In genomic region chr9:128160603-128160987, GRCh38 we compare ENCODE assay signal across 7 cellular contexts. TPM values are rescaled to one million over a fixed set of nuclear protein-coding genes. Genes with fewer than 3 reads are reported as not detected.
DNase-seq lines count a peak whose midpoint lies in the region; ATAC-seq lines count a peak whose summit lies in the region.

No MANE protein-coding gene starts in this region.

- peak; percentile 81 for DNase-seq in activated CD4-positive, alpha-beta T cell treated with anti-CD3 and anti-CD28 coated beads, Interleukin-2, amount 10 ng/mL, durations not matched to agents 24 days and 14 days
- peak; percentile 22 for DNase-seq in effector CD8-positive, alpha-beta T cell (lab: John Stamatoyannopoulos, UW)
- DNase-seq in stimulated activated naive CD8-positive, alpha-beta T cell treated with anti-CD3 and anti-CD28 coated beads, Interleukin-15, Interleukin-2, amounts not matched to agents 100 U/mL and 50 U/mL, for 24 hours = peak; percentile 74
- no peak for DNase-seq in NK-92 treated with Interleukin-12 subunit alpha and Interleukin-12 subunit beta, amount 100 ng/mL, for 24 hours (lab: John Stamatoyannopoulos, UW)

- no peaks in the 10 kb centered on the region for H3K27me3 Mint-ChIP-seq in activated CD4-positive, alpha-beta T cell treated with anti-CD3 and anti-CD28 coated beads, Interleukin-2, amount 10 ng/mL, durations not matched to agents 24 days and 14 days

- no peaks in the 10 kb centered on the region for H3K9me3 ChIP-seq in muscle layer of duodenum (ENCODE audit: control insufficient read depth in 1 of 2, low read length in 2 of 2)

- H3K4me1 Mint-ChIP-seq in activated CD4-positive, alpha-beta T cell treated with anti-CD3 and anti-CD28 coated beads, Interleukin-2, amount 10 ng/mL, durations not matched to agents 24 days and 14 days = peaks cover 23% of the 10 kb centered on the region

- intact Hi-C loops in activated CD4-positive, alpha-beta T cell treated with anti-CD3 and anti-CD28 coated beads, Interleukin-2, amount 10 ng/mL, durations not matched to agents 24 days and 14 days (cut with micrococcal nuclease) = loop anchor here (1.0 to 2.0 kb wide), 3 partner anchors 32 to 211 kb away; partner anchors contain the start of genes COQ4, TRUB2 and URM1

- peak; percentile 3 for ATAC-seq in GM18907 (IDR thresholded peaks at IDR 0.05; ENCODE audit: unreplicated experiment)
- peak; percentile 7 for ATAC-seq in HG03460 (IDR thresholded peaks at IDR 0.05; ENCODE audit: unreplicated experiment)
- peak; percentile 68 for ATAC-seq in stimulated activated naive CD8-positive, alpha-beta T cell treated with anti-CD3 and anti-CD28 coated beads, Interleukin-15, Interleukin-2, amounts not matched to agents 100 U/mL and 50 U/mL, for 24 hours

- no peak overlapping the region for H3K27ac ChIP-seq in muscle layer of duodenum (ENCODE audit: low read length)

- H3K9me3 Mint-ChIP-seq in activated CD4-positive, alpha-beta T cell treated with anti-CD3 and anti-CD28 coated beads, Interleukin-2, amount 10 ng/mL, durations not matched to agents 24 days and 14 days = no peaks in the 10 kb centered on the region

- no peaks in the 10 kb centered on the region for H3K27me3 ChIP-seq in muscle layer of duodenum (ENCODE audit: low read depth, low read length)

- H3K4me3 ChIP-seq in muscle layer of duodenum (ENCODE audit: low read depth in 1 of 2, low read length in 2 of 2) = peak overlapping the region; percentile 77

- H3K4me3 Mint-ChIP-seq in activated CD4-positive, alpha-beta T cell treated with anti-CD3 and anti-CD28 coated beads, Interleukin-2, amount 10 ng/mL, durations not matched to agents 24 days and 14 days = peak overlapping the region; percentile 83

- peaks cover 17 to 27% of the 10 kb centered on the region in 2 donors for H3K36me3 ChIP-seq in muscle layer of duodenum (ENCODE audit: control insufficient read depth in 1 of 2, insufficient read depth in 2 of 2, low read length in 2 of 2)

- peaks cover 4 to 12% of the 10 kb centered on the region in 2 donors for H3K4me1 ChIP-seq in muscle layer of duodenum (ENCODE audit: control insufficient read depth in 1 of 2, insufficient read depth in 2 of 2, low read length in 2 of 2)

- H3K27ac Mint-ChIP-seq in activated CD4-positive, alpha-beta T cell treated with anti-CD3 and anti-CD28 coated beads, Interleukin-2, amount 10 ng/mL, durations not matched to agents 24 days and 14 days = peak overlapping the region; percentile 91

- peaks cover 18% of the 10 kb centered on the region for H3K36me3 Mint-ChIP-seq in activated CD4-positive, alpha-beta T cell treated with anti-CD3 and anti-CD28 coated beads, Interleukin-2, amount 10 ng/mL, durations not matched to agents 24 days and 14 days (ENCODE audit: low read depth)

RNA-seq across cellular contexts. Expression of gene BBLN, which starts 0.5 kb away (rescaled TPM):
- total RNA-seq in activated CD4-positive, alpha-beta T cell treated with anti-CD3 and anti-CD28 coated beads, Interleukin-2, amount 10 ng/mL, durations not matched to agents 24 days and 14 days = 89.3 and 91.4 TPM in 2 replicates

RNA-seq across cellular contexts. Expression of gene LCN2, which starts 11.3 kb away (rescaled TPM):
- not detected in 2 replicates for total RNA-seq in activated CD4-positive, alpha-beta T cell treated with anti-CD3 and anti-CD28 coated beads, Interleukin-2, amount 10 ng/mL, durations not matched to agents 24 days and 14 days

RNA-seq across cellular contexts. Expression of gene CIZ1, which starts 30.8 kb away (rescaled TPM):
- 142 and 143 TPM in 2 replicates for total RNA-seq in activated CD4-positive, alpha-beta T cell treated with anti-CD3 and anti-CD28 coated beads, Interleukin-2, amount 10 ng/mL, durations not matched to agents 24 days and 14 days

RNA-seq across cellular contexts. Expression of gene PTGES2, which starts 33.1 kb away (rescaled TPM):
- 84.6 and 89.8 TPM in 2 replicates for total RNA-seq in activated CD4-positive, alpha-beta T cell treated with anti-CD3 and anti-CD28 coated beads, Interleukin-2, amount 10 ng/mL, durations not matched to agents 24 days and 14 days

RNA-seq across cellular contexts. Expression of gene DNM1, which starts 42.6 kb away (rescaled TPM):
- total RNA-seq in activated CD4-positive, alpha-beta T cell treated with anti-CD3 and anti-CD28 coated beads, Interleukin-2, amount 10 ng/mL, durations not matched to agents 24 days and 14 days = 0.95 and 1.5 TPM in 2 replicates

Comparison
In these comparisons a context has a peak if more than half of its experiments do, and no peak if none do; other contexts are left out.
1. ATAC-seq: peak in every context shown above with its lines; median percentile 68 in stimulated activated naive CD8-positive, alpha-beta T cell treated with anti-CD3 and anti-CD28 coated beads, Interleukin-15, Interleukin-2, amounts not matched to agents 100 U/mL and 50 U/mL, for 24 hours; 7 in HG03460; 3 in GM18907.